ENCODE assay signal across 22 cellular contexts in the genomic region with DNA sequence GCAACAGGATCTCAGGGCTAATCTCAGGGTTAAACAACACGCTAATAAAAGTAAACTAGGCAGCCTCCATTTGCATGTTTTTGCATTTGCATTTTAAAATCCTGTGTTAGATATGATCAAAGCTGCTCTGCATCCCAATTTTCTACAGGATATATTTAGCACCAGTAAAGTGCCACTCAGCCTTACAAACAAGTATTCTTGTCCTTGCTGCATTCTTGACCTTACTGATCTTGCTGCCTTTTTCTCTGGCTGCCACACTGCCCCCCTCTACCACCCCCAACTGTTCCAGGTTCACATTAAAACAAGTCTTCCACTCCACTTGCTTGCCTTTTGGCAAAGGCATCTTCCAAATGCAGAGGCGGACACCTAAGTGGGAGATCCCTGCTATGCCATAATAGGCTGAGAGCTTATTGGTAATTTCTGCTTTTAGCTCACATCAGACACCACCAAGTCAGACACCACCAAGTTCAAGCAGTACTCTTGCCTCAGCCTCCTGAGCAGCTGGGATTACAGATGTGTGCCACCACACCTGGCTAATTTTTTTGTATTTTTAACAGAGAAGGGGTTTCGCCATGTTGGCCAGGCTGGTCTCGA. TPM values are rescaled to one million over a fixed set of nuclear protein-coding genes. Genes with fewer than 3 reads are reported as not detected.
DNase-seq lines count a peak whose midpoint lies in the region; ATAC-seq and TF ChIP-seq lines count a peak whose summit lies in the region.
"Had no signal": no experiment of that assay in that cellular context is flagged by ENCODE, and none has a peak within 500 bp of the region (broad histone marks: within the 10 kb centered on the region; RNA-seq: fewer than 3 reads in every experiment).

No MANE protein-coding gene starts in this region.

- peaks cover 2 to 56% (median 24%) of the 10 kb centered on the region in 9 donors for H3K4me1 ChIP-seq in heart right ventricle
- H3K4me1 ChIP-seq: psoas muscle had no signal

- H3K27ac ChIP-seq in heart right ventricle: peak overlapping the region in 7 of 10 donors; percentile 26 to 62 (median 52)
- H3K27ac ChIP-seq: psoas muscle had no signal

- H3K27me3 ChIP-seq in heart right ventricle: no peaks in the 10 kb centered on the region
- H3K27me3 ChIP-seq: dorsolateral prefrontal cortex had no signal

- no peak for TF ChIP-seq CTCF in heart right ventricle (IDR thresholded peaks at IDR 0.05)

- H3K9me3 ChIP-seq in T-helper 17 cell (ENCODE audit: control insufficient read depth, low read length, poor library complexity, severe bottlenecking) (no peaks in the 10 kb centered on the region), heart right ventricle (no peaks in the 10 kb centered on the region)
- H3K9me3 ChIP-seq: psoas muscle, SK-N-SH had no signal

- DNase-seq in stimulated activated naive CD8-positive, alpha-beta T cell treated with anti-CD3 and anti-CD28 coated beads, Interleukin-15, Interleukin-2, amounts not matched to agents 100 U/mL and 50 U/mL, for 24 hours: no peak
- DNase-seq in T-helper 17 cell (no peak), heart right ventricle (no peak), GM19240 (ENCODE audit: insufficient read length, low spot score) (no peak)
- DNase-seq in stimulated activated CD4-positive, alpha-beta T cell treated with anti-CD3 and anti-CD28 coated beads, Interleukin-4, amount 100 ng/mL, for 24 hours: no peak
- DNase-seq: activated CD4-positive, CD25-positive, alpha-beta regulatory T cell; amygdala; dorsolateral prefrontal cortex; GDM1; NCI-H1436; NCI-H69; psoas muscle; RPMI8226; SK-N-SH; small intestine; stimulated activated CD4-positive, alpha-beta T cell treated with anti-CD3 and anti-CD28 coated beads, Interleukin-2, amount 100 ng/mL, for 24 hours; stimulated activated naive CD4-positive, alpha-beta T cell had no signal

- H3K4me3 Mint-ChIP-seq in stimulated activated naive CD8-positive, alpha-beta T cell treated with anti-CD3 and anti-CD28 coated beads, Interleukin-15, Interleukin-2, amounts not matched to agents 100 ng/mL and 50 ng/mL, for 24 hours: no peak overlapping the region
- H3K4me3 Mint-ChIP-seq in T-helper 17 cell: peak overlapping the region; percentile 36
- H3K4me3 Mint-ChIP-seq: T-helper 2 cell treated with Interferon-gamma antibody and Interleukin-4, amounts not matched to agents 5 μg/mL and 100 μg/mL, for 36 hours had no signal

- intact Hi-C loops in heart right ventricle (cut with DNase I): loop anchor here in 6 of 10 donors (5.0 kb wide), 3 partner anchors 33 to 43 kb away; no protein-coding TSS in a partner anchor

- no peak overlapping the region for H3K4me3 ChIP-seq in heart right ventricle
- H3K4me3 ChIP-seq: dorsolateral prefrontal cortex, lung, psoas muscle had no signal

- H3K27me3 Mint-ChIP-seq in stimulated activated naive CD8-positive, alpha-beta T cell treated with anti-CD3 and anti-CD28 coated beads, Interleukin-15, Interleukin-2, amounts not matched to agents 100 ng/mL and 50 ng/mL, for 24 hours: no peaks in the 10 kb centered on the region
- no peaks in the 10 kb centered on the region for H3K27me3 Mint-ChIP-seq in T-helper 17 cell

- peaks cover 14% of the 10 kb centered on the region for H3K36me3 Mint-ChIP-seq in stimulated activated naive CD8-positive, alpha-beta T cell treated with anti-CD3 and anti-CD28 coated beads, Interleukin-15, Interleukin-2, amounts not matched to agents 100 ng/mL and 50 ng/mL, for 24 hours (ENCODE audit: low read depth)
- H3K36me3 Mint-ChIP-seq in T-helper 17 cell (ENCODE audit: low read depth): peaks cover 7% of the 10 kb centered on the region

- H3K36me3 ChIP-seq in heart right ventricle: no peaks in the 10 kb centered on the region

- peaks cover 55% of the 10 kb centered on the region for H3K4me1 Mint-ChIP-seq in stimulated activated naive CD8-positive, alpha-beta T cell treated with anti-CD3 and anti-CD28 coated beads, Interleukin-15, Interleukin-2, amounts not matched to agents 100 ng/mL and 50 ng/mL, for 24 hours (ENCODE audit: low read depth)
- H3K4me1 Mint-ChIP-seq in T-helper 17 cell: peaks cover 71% of the 10 kb centered on the region

- peaks cover 8% of the 10 kb centered on the region for H3K9me3 Mint-ChIP-seq in stimulated activated naive CD8-positive, alpha-beta T cell treated with anti-CD3 and anti-CD28 coated beads, Interleukin-15, Interleukin-2, amounts not matched to agents 100 ng/mL and 50 ng/mL, for 24 hours

- peak overlapping the region; percentile 17 for H3K27ac Mint-ChIP-seq in stimulated activated naive CD8-positive, alpha-beta T cell treated with anti-CD3 and anti-CD28 coated beads, Interleukin-15, Interleukin-2, amounts not matched to agents 100 ng/mL and 50 ng/mL, for 24 hours
- H3K27ac Mint-ChIP-seq in T-helper 17 cell: peak overlapping the region; percentile 98
- H3K27ac Mint-ChIP-seq: T-helper 2 cell treated with Interferon-gamma antibody and Interleukin-4, amounts not matched to agents 5 μg/mL and 100 μg/mL, for 36 hours had no signal

- WGBS in heart right ventricle, 2 donors: 75 to 84% methylated on average over 4 of the region's 4 CpGs

- no peak for ATAC-seq in stimulated activated naive CD8-positive, alpha-beta T cell treated with anti-CD3 and anti-CD28 coated beads, Interleukin-15, Interleukin-2, amounts not matched to agents 100 U/mL and 50 U/mL, for 24 hours
- ATAC-seq in T-helper 17 cell (no peak), heart right ventricle (peak in 3 of 8 donors; percentile 44 to 51 (median 44)), GM21717 (IDR thresholded peaks at IDR 0.05; ENCODE audit: unreplicated experiment) (no peak), HG02763 (IDR thresholded peaks at IDR 0.05; ENCODE audit: unreplicated experiment) (no peak)
- ATAC-seq: psoas muscle had no signal

RNA-seq across cellular contexts. Expression of gene GPRIN3, which starts 48.1 kb away (rescaled TPM):
- total RNA-seq in T-helper 17 cell (10 to 100 TPM; 88.5 to 89.7 TPM), heart right ventricle (10 to 100 TPM in 4 of 10 donors, 1 to 10 TPM in 6; 4.3 to 12.2 (median 9.8) TPM)
- 1 to 10 TPM; 1.7 to 3.0 TPM for polyA plus RNA-seq in heart right ventricle
- polyA plus RNA-seq: SK-N-SH had no signal

Comparison
In these comparisons a context has a peak if more than half of its experiments do, and no peak if none do; other contexts are left out.
1. RNA of gene GPRIN3, which starts 48.1 kb away (total RNA-seq): 88.5 to 89.7 TPM in T-helper 17 cell; 4.3 to 12.2 TPM in heart right ventricle; every median in the first group is over 4 times any median in the second.